Comparison of ENCODE assay signal across 9 cellular contexts in genomic region chr10:97889461-97890265, GRCh38. TPM values are rescaled to one million over a fixed set of nuclear protein-coding genes. Genes with fewer than 3 reads are reported as not detected.
DNase-seq lines count a peak whose midpoint lies in the region; ATAC-seq and TF ChIP-seq lines count a peak whose summit lies in the region.
"Had no signal": no experiment of that assay in that cellular context is flagged by ENCODE, and none has a peak within 500 bp of the region (broad histone marks: within the 10 kb centered on the region; RNA-seq: fewer than 3 reads in every experiment).

No MANE protein-coding gene starts in this region.

- H3K4me3 ChIP-seq in SJSA1: no peak overlapping the region
- H3K4me3 ChIP-seq: BLaER1 had no signal

- no peaks in the 10 kb centered on the region for H3K27me3 ChIP-seq in SJSA1 (replicated peaks)
- H3K27me3 ChIP-seq: BLaER1 had no signal

- no peaks in the 10 kb centered on the region for H3K9me3 ChIP-seq in SJSA1 (replicated peaks)
- H3K9me3 ChIP-seq: BLaER1 had no signal

- in situ Hi-C loops in GM13977 (cut with MboI; ENCODE audit: low pct_unique_long_range_greater_than_20kb, low sequenced_read_pairs, unreplicated experiment): no loop called here

- H3K4me1 ChIP-seq in SJSA1 (replicated peaks): peaks cover 18% of the 10 kb centered on the region

- TF ChIP-seq CTCF in GM13977 (IDR thresholded peaks at IDR 0.05; ENCODE audit: extremely low read depth, insufficient read depth, missing control alignments): no peak

- DNase-seq in activated T-cell treated with anti-CD3 and anti-CD28 coated beads for 48 hours (ENCODE audit: low read depth): peak; percentile 8
- DNase-seq in activated T-cell treated with anti-CD3 and anti-CD28 coated beads, Interleukin-2, amount 50 U/mL, for 1 hour: no peak
- peak; percentile 76 to 91 for DNase-seq in SJSA1 (ENCODE audit: low read depth in 1 of 2, low spot score in 2 of 2)
- DNase-seq in foreskin melanocyte: peak; percentile 92
- DNase-seq in stromal cell of bone marrow (ENCODE audit: low read depth): peak; percentile 39
- no peak for DNase-seq in C1 segment of cervical spinal cord (lab: John Stamatoyannopoulos, UW)
- no peak for DNase-seq in GM13977 (ENCODE audit: low spot score)

- no peaks in the 10 kb centered on the region for H3K36me3 ChIP-seq in SJSA1
- H3K36me3 ChIP-seq: BLaER1 had no signal

- no peak for ATAC-seq in GM21390 (IDR thresholded peaks at IDR 0.05; ENCODE audit: unreplicated experiment)

- peak overlapping the region; percentile 56 for H3K27ac ChIP-seq in SJSA1
- H3K27ac ChIP-seq: BLaER1 had no signal

RNA-seq across cellular contexts. Expression of gene GOLGA7B, which starts 40.0 kb away (rescaled TPM):
- 0.03 TPM in 1 of 2 replicates, not detected in the other for total RNA-seq in SJSA1 (2014; rRNA removed; shearing (Covaris generic))

Comparison
In these comparisons a context has a peak if more than half of its experiments do, and no peak if none do; other contexts are left out.
1. DNase-seq: peak in activated T-cell treated with anti-CD3 and anti-CD28 coated beads for 48 hours (single experiment), SJSA1 (2 of 2), foreskin melanocyte (single experiment) and stromal cell of bone marrow (single experiment); none in activated T-cell treated with anti-CD3 and anti-CD28 coated beads, Interleukin-2, amount 50 U/mL, for 1 hour (single experiment), C1 segment of cervical spinal cord (0 of 14) and GM13977 (single experiment).